Comparison of ENCODE assay signal across 8 cellular contexts in genomic region chr11:62601114-62601363, GRCh38. TPM values are rescaled to one million over a fixed set of nuclear protein-coding genes. Genes with fewer than 3 reads are reported as not detected.
DNase-seq lines count a peak whose midpoint lies in the region; ATAC-seq lines count a peak whose summit lies in the region.

No MANE protein-coding gene starts in this region.

- peak overlapping the region; percentile 91 for H3K4me3 Mint-ChIP-seq in activated naive CD4-positive, alpha-beta T cell treated with anti-CD3 and anti-CD28 coated beads for 36 hours

- ATAC-seq in left ventricle myocardium superior: peak; percentile 40

- H3K27me3 Mint-ChIP-seq in activated naive CD4-positive, alpha-beta T cell treated with anti-CD3 and anti-CD28 coated beads for 36 hours (ENCODE audit: low read depth): no peaks in the 10 kb centered on the region

- peak overlapping the region; percentile 99 for H3K27ac Mint-ChIP-seq in activated naive CD4-positive, alpha-beta T cell treated with anti-CD3 and anti-CD28 coated beads for 36 hours

- CTCF ChIA-PET in activated naive CD4-positive, alpha-beta T cell treated with anti-CD3 and anti-CD28 coated beads for 36 hours (lab: Charles Lee): interaction anchor here (1.0 to 2.1 kb wide), 3 partner anchors 9 to 67 kb away, joined by 4 to 15 read pairs (median 13); partner anchors contain the start of gene TUT1

- peaks cover 42% of the 10 kb centered on the region for H3K4me1 Mint-ChIP-seq in activated naive CD4-positive, alpha-beta T cell treated with anti-CD3 and anti-CD28 coated beads for 36 hours (ENCODE audit: low read depth)

- intact Hi-C loops in activated naive CD4-positive, alpha-beta T cell treated with anti-CD3 and anti-CD28 coated beads for 36 hours (cut with micrococcal nuclease): loop anchor here (1.0 to 2.0 kb wide), 2 partner anchors 10 to 280 kb away; partner anchors contain the start of gene SLC3A2
- intact Hi-C loops in left ventricle myocardium superior (cut with micrococcal nuclease): no loop called here

- DNase-seq in DMS 273 (lab: John Stamatoyannopoulos, UW; ENCODE audit: unreplicated experiment) (peak; percentile 48), DMS 273 treated with DMSO at 0.1 percent for 48 hours (lab: John Stamatoyannopoulos, UW) (no peak), left ventricle myocardium superior (peak; percentile 75), skeletal muscle cell (ENCODE audit: low read depth) (no peak), midbrain (lab: John Stamatoyannopoulos, UW) (no peak)
- no peak for DNase-seq in Jurkat, Clone E6-1 (ENCODE audit: low read depth, low spot score)
- DNase-seq in activated naive CD4-positive, alpha-beta T cell treated with anti-CD3 and anti-CD28 coated beads for 36 hours: peak; percentile 54
- DNase-seq in activated CD8-positive, alpha-beta memory T cell treated with anti-CD3 and anti-CD28 coated beads for 24 hours: no peak

- peak overlapping the region; percentile 89 for H3K4me3 ChIP-seq in Jurkat, Clone E6-1 (ENCODE audit: low read length)
- H3K4me3 ChIP-seq in skeletal muscle cell (ENCODE audit: low read depth, low read length): peak overlapping the region; percentile 96

- peaks cover 68% of the 10 kb centered on the region for H3K36me3 Mint-ChIP-seq in activated naive CD4-positive, alpha-beta T cell treated with anti-CD3 and anti-CD28 coated beads for 36 hours (ENCODE audit: low read depth)

- H3K9me3 Mint-ChIP-seq in activated naive CD4-positive, alpha-beta T cell treated with anti-CD3 and anti-CD28 coated beads for 36 hours: no peaks in the 10 kb centered on the region

RNA-seq across cellular contexts. Expression of gene MTA2, which starts 0.6 kb away (rescaled TPM):
- polyA plus RNA-seq in Jurkat, Clone E6-1 (2012; ENCODE audit: insufficient read depth, insufficient read length): 194 TPM
- 100 to 1,000 TPM; 191 to 197 TPM for total RNA-seq in activated naive CD4-positive, alpha-beta T cell treated with anti-CD3 and anti-CD28 coated beads for 36 hours
- total RNA-seq in left ventricle myocardium superior: 33.1 TPM

RNA-seq across cellular contexts. Expression of gene TUT1, which starts 9.7 kb away (rescaled TPM):
- polyA plus RNA-seq in Jurkat, Clone E6-1 (2012; ENCODE audit: insufficient read depth, insufficient read length): 33.1 TPM
- 10 to 100 TPM; 38.2 to 42.0 TPM for total RNA-seq in activated naive CD4-positive, alpha-beta T cell treated with anti-CD3 and anti-CD28 coated beads for 36 hours
- 12.3 TPM for total RNA-seq in left ventricle myocardium superior

RNA-seq across cellular contexts. Expression of gene EML3, which starts 11.5 kb away (rescaled TPM):
- polyA plus RNA-seq in Jurkat, Clone E6-1 (2012; ENCODE audit: insufficient read depth, insufficient read length): 69.3 TPM
- total RNA-seq in activated naive CD4-positive, alpha-beta T cell treated with anti-CD3 and anti-CD28 coated beads for 36 hours: 10 to 100 TPM; 81.8 to 97.1 TPM
- total RNA-seq in left ventricle myocardium superior: 12.9 TPM

RNA-seq across cellular contexts. Expression of gene ROM1, which starts 12.0 kb away (rescaled TPM):
- 2.4 TPM for polyA plus RNA-seq in Jurkat, Clone E6-1 (2012; ENCODE audit: insufficient read depth, insufficient read length)
- 1 to 10 TPM in 1 of 2 experiments, under 1 TPM in 1; 0.52 to 1.0 TPM for total RNA-seq in activated naive CD4-positive, alpha-beta T cell treated with anti-CD3 and anti-CD28 coated beads for 36 hours
- 1.7 TPM for total RNA-seq in left ventricle myocardium superior

RNA-seq across cellular contexts. Expression of gene B3GAT3, which starts 20.7 kb away (rescaled TPM):
- 58.8 TPM for polyA plus RNA-seq in Jurkat, Clone E6-1 (2012; ENCODE audit: insufficient read depth, insufficient read length)
- 10 to 100 TPM; 43.1 to 45.7 TPM for total RNA-seq in activated naive CD4-positive, alpha-beta T cell treated with anti-CD3 and anti-CD28 coated beads for 36 hours
- total RNA-seq in left ventricle myocardium superior: 12.1 TPM

Comparison
In these comparisons a context has a peak if more than half of its experiments do, and no peak if none do; other contexts are left out.
1. DNase-seq: peak in DMS 273 (single experiment), activated naive CD4-positive, alpha-beta T cell treated with anti-CD3 and anti-CD28 coated beads for 36 hours (single experiment) and left ventricle myocardium superior (single experiment); none in DMS 273 treated with DMSO at 0.1 percent for 48 hours (single experiment), Jurkat, Clone E6-1 (single experiment), skeletal muscle cell (single experiment), midbrain (single experiment) and activated CD8-positive, alpha-beta memory T cell treated with anti-CD3 and anti-CD28 coated beads for 24 hours (single experiment).